Comparison of ENCODE assay signal across 1 cellular context in genomic region chr5:150317048-150318003, GRCh38.
A peak's percentile ranks its signal among the peaks of the same experiment; 100 is the strongest.
TF ChIP-seq lines count a peak whose summit lies in the region.

No MANE protein-coding gene starts in this region.

TF ChIP-seq in H1, 55 proteins besides CTCF, POLR2A, EP300 and RAD21:
- no peak for TF ChIP-seq RBBP5 (IDR thresholded peaks at IDR 0.05; ENCODE audit: borderline replicate concordance, low read depth, low read length)
- no peak for TF ChIP-seq POU5F1 (IDR thresholded peaks at IDR 0.05; ENCODE audit: low read depth, low read length)
- TF ChIP-seq JUND (IDR thresholded peaks at IDR 0.05; ENCODE audit: low read length) = 0 out of 2 replicates have a peak, but pooled peaks have one; percentile 6
- TF ChIP-seq MAFK (IDR thresholded peaks at IDR 0.05; ENCODE audit: low read depth, low read length) = no peak
- TF ChIP-seq EGR1 (IDR thresholded peaks at IDR 0.05; ENCODE audit: borderline replicate concordance, low read depth, low read length) = no peak
- TF ChIP-seq BACH1 (IDR thresholded peaks at IDR 0.05; ENCODE audit: low read length) = peak; percentile 28; the same call in 1 of the 2 replicates
- TF ChIP-seq KDM4A (IDR thresholded peaks at IDR 0.05; ENCODE audit: low read depth, low read length, severe bottlenecking) = no peak
